ENCODE assay signal across 23 cellular contexts in genomic region chrX:139966159-139966558, GRCh38. TPM values are rescaled to one million over a fixed set of nuclear protein-coding genes. Genes with fewer than 3 reads are reported as not detected.
DNase-seq lines count a peak whose midpoint lies in the region; TF ChIP-seq lines count a peak whose summit lies in the region.
"Not testable (repeated sequence)": the region's sequence is repeated elsewhere in the genome, so short reads cannot be mapped to it uniquely, and the experiment has no call there.
"Had no signal": no experiment of that assay in that cellular context is flagged by ENCODE, and none has a peak within 500 bp of the region (broad histone marks: within the 10 kb centered on the region; RNA-seq: fewer than 3 reads in every experiment).

No MANE protein-coding gene starts in this region.

- not testable (repeated sequence) for H3K27me3 Mint-ChIP-seq in HFFc6 (ENCODE audit: insufficient read depth); chondrocyte (ENCODE audit: low read depth)

- H3K36me3 Mint-ChIP-seq in HFFc6 (ENCODE audit: low read depth); chondrocyte (ENCODE audit: low read depth): not testable (repeated sequence)

- H3K9me3 Mint-ChIP-seq in HFFc6: not testable (repeated sequence)
- peaks cover 17% of the 10 kb centered on the region for H3K9me3 Mint-ChIP-seq in chondrocyte (ENCODE audit: low read depth)

- H3K27ac ChIP-seq in OCI-LY3 (ENCODE audit: low read length); cardiac muscle cell: not testable (repeated sequence)

- H3K4me2 ChIP-seq in OCI-LY3 (ENCODE audit: low read length): not testable (repeated sequence)

- not testable (repeated sequence) for H3K36me3 ChIP-seq in OCI-LY3 (replicated peaks; ENCODE audit: low read depth, low read length); cardiac muscle cell

- not testable (repeated sequence) for H3K4me1 Mint-ChIP-seq in HFFc6 (ENCODE audit: low read depth); chondrocyte (ENCODE audit: low read depth)

- DNase-seq in AG09309 (ENCODE audit: low read depth); GM12864 (ENCODE audit: low read depth); HFFc6; chondrocyte (ENCODE audit: low spot score); cardiac muscle cell (ENCODE audit: low read depth in 1 of 2, low spot score in 1 of 2): not testable (repeated sequence)
- DNase-seq in activated CD4-positive, alpha-beta T cell treated with anti-CD3 and anti-CD28 coated beads for 48 hours: peak; percentile 9
- peak; percentile 3 for DNase-seq in stimulated activated CD4-positive, alpha-beta T cell treated with anti-CD3 and anti-CD28 coated beads, Interleukin-15, amount 100 ng/mL, for 24 hours

- not testable (repeated sequence) for H3K9me3 ChIP-seq in OCI-LY3 (ENCODE audit: insufficient read depth, low read length); cardiac muscle cell (ENCODE audit: low read depth)

- H3K4me1 ChIP-seq in OCI-LY3 (ENCODE audit: low read length); cardiac muscle cell (ENCODE audit: low read depth): not testable (repeated sequence)

- TF ChIP-seq CTCF in AG09309 (IDR thresholded peaks at IDR 0.05; ENCODE audit: control insufficient read depth, insufficient read depth, low read depth, low read length, missing control alignments): peak; percentile 25
- TF ChIP-seq CTCF in GM12864 (IDR thresholded peaks at IDR 0.05; ENCODE audit: low read depth, low read length, missing control alignments): peak; percentile 22
- peak; percentile 62 for TF ChIP-seq CTCF in HFFc6 (IDR thresholded peaks at IDR 0.05)
- TF ChIP-seq CTCF in OCI-LY3 (IDR thresholded peaks at IDR 0.05; ENCODE audit: low read depth, low read length): peak; percentile 33; the same call in 1 of the 2 replicates
- TF ChIP-seq CTCF in chondrocyte (IDR thresholded peaks at IDR 0.05): peak; percentile 60
- TF ChIP-seq CTCF in cardiac muscle cell (IDR thresholded peaks at IDR 0.05; ENCODE audit: low read depth, low read length): peak; percentile 29

- not testable (repeated sequence) for H3K9ac ChIP-seq in OCI-LY3 (ENCODE audit: low read length)

- H2AFZ ChIP-seq in OCI-LY3 (ENCODE audit: low read depth, low read length): not testable (repeated sequence)

- not testable (repeated sequence) for H3K27ac Mint-ChIP-seq in HFFc6; chondrocyte (ENCODE audit: unreplicated experiment)

- not testable (repeated sequence) for H4K20me1 ChIP-seq in OCI-LY3 (ENCODE audit: insufficient read depth, low read length)

- H3K79me2 ChIP-seq in OCI-LY3 (ENCODE audit: low read length): not testable (repeated sequence)

- not testable (repeated sequence) for H3K4me3 ChIP-seq in AG09309 (ENCODE audit: control insufficient read depth, low read depth, low read length); GM12864 (ENCODE audit: low read depth, low read length); OCI-LY3 (ENCODE audit: low read length); cardiac muscle cell

- not testable (repeated sequence) for H3K4me3 Mint-ChIP-seq in HFFc6; chondrocyte (ENCODE audit: unreplicated experiment)

- not testable (repeated sequence) for H3K27me3 ChIP-seq in OCI-LY3 (ENCODE audit: low read depth, low read length); cardiac muscle cell

RNA-seq across cellular contexts. Expression of gene CXorf66, which starts 0.8 kb away (rescaled TPM):
- total RNA-seq in HFFc6 (2021; fragmentation: NEBNext Ultra II Directional; extraction: Animal tissue kit (Norgen Biotek cat#: 25700)): not detected
- total RNA-seq in chondrocyte (not detected in 3 replicates), cardiac muscle cell (not detected in 2 replicates)
- not detected in 2 replicates for polyA plus RNA-seq in cardiac muscle cell
- total RNA-seq: activated CD8-positive, alpha-beta T cell treated with anti-CD3 and anti-CD28 coated beads, Interleukin-2, amount 10 ng/mL, durations not matched to agents 7 days and 5 days; activated naive CD4-positive, alpha-beta T cell treated with anti-CD3 and anti-CD28 coated beads, Interleukin-2, amount 50 U/mL, for 72 hours; activated T-helper 2 cell treated with anti-CD3 and anti-CD28 coated beads, Interferon-gamma antibody, Interleukin-2, Interleukin-4, amounts not matched to agents 10 μg/mL and 5 μg/mL and 100 μg/mL, durations not matched to agents 14 hours and 24 hours and 36 hours; dermis blood vessel endothelial cell; fibroblast of lung; GM23248; HepG2; left ventricle myocardium superior; MCF 10A; RPMI7951; SJCRH30; skeletal muscle tissue; T-cell; thoracic aorta; vagina had no signal
- polyA plus RNA-seq: fibroblast of lung, GM23248, HepG2 had no signal

RNA-seq across cellular contexts. Expression of gene ATP11C, which starts 33.3 kb away (rescaled TPM):
- 10 to 100 TPM; 25.1 to 38.6 (median 35.7) TPM for total RNA-seq in HFFc6 (2021; fragmentation: NEBNext Ultra II Directional; extraction: Animal tissue kit (Norgen Biotek cat#: 25700))
- 20.4 to 23.9 TPM (median 23.3 TPM) in 3 replicates for total RNA-seq in chondrocyte
- 10.6 and 17.1 TPM in 2 replicates for total RNA-seq in cardiac muscle cell
- polyA plus RNA-seq in cardiac muscle cell: 7.4 and 11.4 TPM in 2 replicates
